In genomic region chr11:110093407-110094297, GRCh38 we compare ENCODE assay signal across 1 cellular context.
A peak's percentile ranks its signal among the peaks of the same experiment; 100 is the strongest.
TF ChIP-seq lines count a peak whose summit lies in the region.

No MANE protein-coding gene starts in this region.

TF ChIP-seq in HepG2, 621 proteins besides CTCF, POLR2A, EP300 and RAD21 (continued from another document and continues in another):
- TF ChIP-seq ZNF503 (CRISPR knock-in tag; IDR thresholded peaks at IDR 0.05): no peak
- TF ChIP-seq JUND (CRISPR knock-in tag; IDR thresholded peaks at IDR 0.05): peak; percentile 16; the same call in 1 of the 2 replicates
- no peak for TF ChIP-seq BHLHE40 (IDR thresholded peaks at IDR 0.05; ENCODE audit: low read length)
- no peak for TF ChIP-seq TRIM22 (IDR thresholded peaks at IDR 0.05)
- no peak for TF ChIP-seq ZNF24 (IDR thresholded peaks at IDR 0.05)
- peak; percentile 53; the same call in 1 of the 2 replicates for TF ChIP-seq ZNF331 (CRISPR knock-in tag; IDR thresholded peaks at IDR 0.05)
- TF ChIP-seq ZNF496 (CRISPR knock-in tag; IDR thresholded peaks at IDR 0.05; ENCODE audit: insufficient replicate concordance): no peak
- TF ChIP-seq, protein P1, sequence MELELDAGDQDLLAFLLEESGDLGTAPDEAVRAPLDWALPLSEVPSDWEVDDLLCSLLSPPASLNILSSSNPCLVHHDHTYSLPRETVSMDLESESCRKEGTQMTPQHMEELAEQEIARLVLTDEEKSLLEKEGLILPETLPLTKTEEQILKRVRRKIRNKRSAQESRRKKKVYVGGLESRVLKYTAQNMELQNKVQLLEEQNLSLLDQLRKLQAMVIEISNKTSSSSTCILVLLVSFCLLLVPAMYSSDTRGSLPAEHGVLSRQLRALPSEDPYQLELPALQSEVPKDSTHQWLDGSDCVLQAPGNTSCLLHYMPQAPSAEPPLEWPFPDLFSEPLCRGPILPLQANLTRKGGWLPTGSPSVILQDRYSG (CRISPR knock-in tag; IDR thresholded peaks at IDR 0.05): no peak; the same call in 1 of the 2 replicates
- TF ChIP-seq RCOR2 (CRISPR knock-in tag; IDR thresholded peaks at IDR 0.05): no peak
- no peak for TF ChIP-seq DPF2 (CRISPR knock-in tag; IDR thresholded peaks at IDR 0.05; ENCODE audit: borderline replicate concordance, low read depth)
- no peak for TF ChIP-seq GPN1 (CRISPR knock-in tag; IDR thresholded peaks at IDR 0.05; ENCODE audit: borderline replicate concordance)
- TF ChIP-seq ZNF235 (CRISPR knock-in tag; IDR thresholded peaks at IDR 0.05; ENCODE audit: borderline replicate concordance): no peak
- peak; percentile 42; the same call in 1 of the 2 replicates for TF ChIP-seq SRY (CRISPR knock-in tag; IDR thresholded peaks at IDR 0.05)
- no peak for TF ChIP-seq HMG20A (CRISPR knock-in tag; IDR thresholded peaks at IDR 0.05; ENCODE audit: borderline replicate concordance)
- no peak for TF ChIP-seq HNRNPK (IDR thresholded peaks at IDR 0.05; ENCODE audit: low read depth, low read length, poor library complexity, severe bottlenecking)
- no peak for TF ChIP-seq CENPT (CRISPR knock-in tag; IDR thresholded peaks at IDR 0.05; ENCODE audit: low read depth)
- no peak for TF ChIP-seq ZNF670 (CRISPR knock-in tag; IDR thresholded peaks at IDR 0.05; ENCODE audit: borderline replicate concordance)
- no peak; the same call in 1 of the 2 replicates for TF ChIP-seq ZFAT (CRISPR knock-in tag; conservative IDR thresholded peaks at IDR 0.05)
- TF ChIP-seq ZNF296 (CRISPR knock-in tag; conservative IDR thresholded peaks at IDR 0.05): 0 out of 2 replicates have a peak, but pooled peaks have one; percentile 42
- TF ChIP-seq ZBTB21 (CRISPR knock-in tag; IDR thresholded peaks at IDR 0.05): no peak
- no peak for TF ChIP-seq TEAD3 (CRISPR knock-in tag; optimal IDR thresholded peaks at IDR 0.05; ENCODE audit: borderline replicate concordance)
- 0 out of 2 replicates have a peak, but pooled peaks have one; percentile 54 for TF ChIP-seq ZNF234 (CRISPR knock-in tag; conservative IDR thresholded peaks at IDR 0.05)
- TF ChIP-seq NCOA2 (CRISPR knock-in tag; IDR thresholded peaks at IDR 0.05): no peak; the same call in 1 of the 2 replicates
- TF ChIP-seq ZFP37 (CRISPR knock-in tag; IDR thresholded peaks at IDR 0.05; ENCODE audit: borderline replicate concordance): no peak
- no peak for TF ChIP-seq CENPX (CRISPR knock-in tag; IDR thresholded peaks at IDR 0.05)
- no peak for TF ChIP-seq ZFP36 (IDR thresholded peaks at IDR 0.05; ENCODE audit: borderline replicate concordance, low read depth, low read length, partially characterized antibody)
- TF ChIP-seq UBTF (CRISPR knock-in tag; IDR thresholded peaks at IDR 0.05): peak; percentile 96
- TF ChIP-seq TOE1 (CRISPR knock-in tag; IDR thresholded peaks at IDR 0.05): no peak; the same call in 1 of the 2 replicates
- TF ChIP-seq KDM6A (CRISPR knock-in tag; IDR thresholded peaks at IDR 0.05; ENCODE audit: low read depth): no peak
- TF ChIP-seq ZNF574 (CRISPR knock-in tag; IDR thresholded peaks at IDR 0.05): peak; percentile 75
- TF ChIP-seq THYN1 (CRISPR knock-in tag; IDR thresholded peaks at IDR 0.05; ENCODE audit: borderline replicate concordance, low read depth): no peak
- TF ChIP-seq MTA3 (CRISPR knock-in tag; IDR thresholded peaks at IDR 0.05): no peak
- no peak for TF ChIP-seq ZNF124 (CRISPR knock-in tag; IDR thresholded peaks at IDR 0.05)
- no peak for TF ChIP-seq KAT2B (IDR thresholded peaks at IDR 0.05; ENCODE audit: borderline replicate concordance, low read depth, low read length)
- no peak for TF ChIP-seq DR1 (CRISPR knock-in tag; IDR thresholded peaks at IDR 0.05)
- TF ChIP-seq PAXIP1 (CRISPR knock-in tag; conservative IDR thresholded peaks at IDR 0.05): no peak
- no peak for TF ChIP-seq JUNB (CRISPR knock-in tag; IDR thresholded peaks at IDR 0.05; ENCODE audit: borderline replicate concordance)
- TF ChIP-seq TGIF2 (CRISPR knock-in tag; IDR thresholded peaks at IDR 0.05): no peak
- TF ChIP-seq, protein P2, sequence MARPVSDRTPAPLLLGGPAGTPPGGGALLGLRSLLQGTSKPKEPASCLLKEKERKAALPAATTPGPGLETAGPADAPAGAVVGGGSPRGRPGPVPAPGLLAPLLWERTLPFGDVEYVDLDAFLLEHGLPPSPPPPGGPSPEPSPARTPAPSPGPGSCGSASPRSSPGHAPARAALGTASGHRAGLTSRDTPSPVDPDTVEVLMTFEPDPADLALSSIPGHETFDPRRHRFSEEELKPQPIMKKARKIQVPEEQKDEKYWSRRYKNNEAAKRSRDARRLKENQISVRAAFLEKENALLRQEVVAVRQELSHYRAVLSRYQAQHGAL (CRISPR knock-in tag; IDR thresholded peaks at IDR 0.05; ENCODE audit: not compliant biosample characterization): no peak
- no peak for TF ChIP-seq ZNF281 (CRISPR knock-in tag; IDR thresholded peaks at IDR 0.05; ENCODE audit: borderline replicate concordance)
- TF ChIP-seq THRA (CRISPR knock-in tag; IDR thresholded peaks at IDR 0.05; ENCODE audit: borderline replicate concordance): no peak
- TF ChIP-seq ZNF383 (CRISPR knock-in tag; IDR thresholded peaks at IDR 0.05; ENCODE audit: borderline replicate concordance): no peak
- no peak for TF ChIP-seq IKZF1 (IDR thresholded peaks at IDR 0.05)
- TF ChIP-seq RFX5 (IDR thresholded peaks at IDR 0.05; ENCODE audit: low read depth, low read length): no peak
